ENCODE assay signal across 1 cellular context in the genomic region with DNA sequence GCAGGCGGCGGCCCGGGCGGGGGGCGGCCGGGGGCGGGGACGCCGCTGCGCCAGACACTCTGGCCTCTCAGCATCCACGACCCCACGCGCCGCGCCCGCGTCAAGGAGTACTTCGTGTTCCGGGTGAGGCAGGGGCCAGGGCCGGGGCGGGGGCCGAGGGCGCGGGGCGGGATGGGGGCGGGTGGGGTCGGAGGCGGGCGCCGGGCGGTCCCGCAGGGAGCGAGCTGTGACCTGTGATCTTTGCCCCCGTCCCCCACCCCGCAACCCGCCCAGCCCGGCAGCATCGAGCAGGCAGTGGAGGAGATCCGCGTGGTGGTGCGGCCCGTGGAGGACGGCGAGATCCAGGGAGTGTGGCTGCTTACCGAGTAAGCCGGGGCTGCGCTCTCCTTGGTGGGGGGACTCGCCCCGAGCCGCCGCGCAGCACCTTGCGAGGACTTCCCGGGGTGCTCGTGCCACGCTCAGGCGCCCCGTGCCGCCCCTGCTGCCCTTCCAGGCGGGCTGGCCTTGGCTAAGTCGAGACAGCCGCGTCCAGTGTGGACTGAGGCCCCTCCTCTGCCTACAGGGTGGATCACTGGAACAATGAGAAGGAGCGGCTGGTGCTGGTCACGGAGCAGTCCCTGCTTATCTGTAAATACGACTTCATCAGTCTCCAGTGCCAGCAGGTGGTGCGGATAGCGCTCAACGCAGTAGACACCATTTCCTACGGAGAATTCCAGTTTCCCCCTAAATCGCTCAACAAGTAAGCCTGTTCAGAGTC.
TF ChIP-seq lines count a peak whose summit lies in the region.

No MANE protein-coding gene starts in this region.

TF ChIP-seq in HepG2, 621 proteins besides CTCF, POLR2A, EP300 and RAD21 (continued from another document and continues in another):
- TF ChIP-seq ZNF713 (CRISPR knock-in tag; IDR thresholded peaks at IDR 0.05) (no peak), IRF2 (CRISPR knock-in tag; IDR thresholded peaks at IDR 0.05) (no peak), DNMT1 (CRISPR knock-in tag; IDR thresholded peaks at IDR 0.05) (peak; percentile 39; the same call in 1 of the 2 replicates), NR2F6 (IDR thresholded peaks at IDR 0.05) (no peak), NR2F6 (CRISPR knock-in tag; IDR thresholded peaks at IDR 0.05) (peak; percentile 51; the same call in 1 of the 2 replicates), ZNF704 (CRISPR knock-in tag; IDR thresholded peaks at IDR 0.05; ENCODE audit: borderline replicate concordance) (no peak), ZBTB8A (CRISPR knock-in tag; IDR thresholded peaks at IDR 0.05; ENCODE audit: borderline replicate concordance, low read depth) (no peak), ZNF609 (CRISPR knock-in tag; IDR thresholded peaks at IDR 0.05; ENCODE audit: borderline replicate concordance) (0 out of 2 replicates have a peak, but pooled peaks have one; percentile 36), NR2F2 (IDR thresholded peaks at IDR 0.05; ENCODE audit: borderline replicate concordance, low read depth) (no peak), CREB1 (IDR thresholded peaks at IDR 0.05) (no peak), CREB1 (CRISPR knock-in tag; IDR thresholded peaks at IDR 0.05) (no peak), HNF4G (IDR thresholded peaks at IDR 0.05; ENCODE audit: borderline replicate concordance, low read depth, low read length) (peak; percentile 37; the same call in 1 of the 2 replicates), HNF4G (CRISPR knock-in tag; IDR thresholded peaks at IDR 0.05; ENCODE audit: borderline replicate concordance, low read depth) (peak; percentile 77), U2AF1 (optimal IDR thresholded peaks at IDR 0.05; ENCODE audit: low read depth, low read length) (no peak), KAT7 (CRISPR knock-in tag; IDR thresholded peaks at IDR 0.05; ENCODE audit: borderline replicate concordance) (no peak; the same call in 1 of the 2 replicates), ZMYM3 (CRISPR knock-in tag; IDR thresholded peaks at IDR 0.05) (no peak), HES4 (CRISPR knock-in tag; IDR thresholded peaks at IDR 0.05; ENCODE audit: borderline replicate concordance) (no peak), ZSCAN30 (CRISPR knock-in tag; IDR thresholded peaks at IDR 0.05) (no peak), TOPORS (CRISPR knock-in tag; IDR thresholded peaks at IDR 0.05) (peak; percentile 39; the same call in 1 of the 2 replicates), ZNF660 (CRISPR knock-in tag; IDR thresholded peaks at IDR 0.05; ENCODE audit: borderline replicate concordance, low read depth) (no peak), ETV5 (CRISPR knock-in tag; IDR thresholded peaks at IDR 0.05; ENCODE audit: borderline replicate concordance) (no peak), ZNF841 (CRISPR knock-in tag; IDR thresholded peaks at IDR 0.05; ENCODE audit: borderline replicate concordance) (no peak), ELF4 (CRISPR knock-in tag; IDR thresholded peaks at IDR 0.05; ENCODE audit: borderline replicate concordance) (no peak), KLF6 (CRISPR knock-in tag; IDR thresholded peaks at IDR 0.05) (no peak), TBP (CRISPR knock-in tag; IDR thresholded peaks at IDR 0.05) (no peak), DR1 (CRISPR knock-in tag; IDR thresholded peaks at IDR 0.05) (no peak), RBFOX2 (IDR thresholded peaks at IDR 0.05; ENCODE audit: low read depth, low read length) (peak; percentile 88), ZNF230 (CRISPR knock-in tag; IDR thresholded peaks at IDR 0.05) (no peak), XRCC5 (optimal IDR thresholded peaks at IDR 0.05; ENCODE audit: low read length) (peak; percentile 26), MED1 (CRISPR knock-in tag; IDR thresholded peaks at IDR 0.05) (no peak), SPEN (CRISPR knock-in tag; IDR thresholded peaks at IDR 0.05; ENCODE audit: low read depth) (peak; percentile 39), ARID3A (IDR thresholded peaks at IDR 0.05; ENCODE audit: low read depth, low read length) (no peak), RFX1 (IDR thresholded peaks at IDR 0.05) (no peak)
- TF ChIP-seq, protein P1, sequence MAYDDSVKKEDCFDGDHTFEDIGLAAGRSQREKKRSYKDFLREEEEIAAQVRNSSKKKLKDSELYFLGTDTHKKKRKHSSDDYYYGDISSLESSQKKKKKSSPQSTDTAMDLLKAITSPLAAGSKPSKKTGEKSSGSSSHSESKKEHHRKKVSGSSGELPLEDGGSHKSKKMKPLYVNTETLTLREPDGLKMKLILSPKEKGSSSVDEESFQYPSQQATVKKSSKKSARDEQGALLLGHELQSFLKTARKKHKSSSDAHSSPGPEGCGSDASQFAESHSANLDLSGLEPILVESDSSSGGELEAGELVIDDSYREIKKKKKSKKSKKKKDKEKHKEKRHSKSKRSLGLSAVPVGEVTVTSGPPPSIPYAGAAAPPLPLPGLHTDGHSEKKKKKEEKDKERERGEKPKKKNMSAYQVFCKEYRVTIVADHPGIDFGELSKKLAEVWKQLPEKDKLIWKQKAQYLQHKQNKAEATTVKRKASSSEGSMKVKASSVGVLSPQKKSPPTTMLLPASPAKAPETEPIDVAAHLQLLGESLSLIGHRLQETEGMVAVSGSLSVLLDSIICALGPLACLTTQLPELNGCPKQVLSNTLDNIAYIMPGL (CRISPR knock-in tag; IDR thresholded peaks at IDR 0.05; ENCODE audit: borderline replicate concordance in 1 of 2, low read depth in 1 of 2), result peak in 1 of 2 experiments; percentile 61; a peak in 2 of 4 replicates
- TF ChIP-seq, protein P2, sequence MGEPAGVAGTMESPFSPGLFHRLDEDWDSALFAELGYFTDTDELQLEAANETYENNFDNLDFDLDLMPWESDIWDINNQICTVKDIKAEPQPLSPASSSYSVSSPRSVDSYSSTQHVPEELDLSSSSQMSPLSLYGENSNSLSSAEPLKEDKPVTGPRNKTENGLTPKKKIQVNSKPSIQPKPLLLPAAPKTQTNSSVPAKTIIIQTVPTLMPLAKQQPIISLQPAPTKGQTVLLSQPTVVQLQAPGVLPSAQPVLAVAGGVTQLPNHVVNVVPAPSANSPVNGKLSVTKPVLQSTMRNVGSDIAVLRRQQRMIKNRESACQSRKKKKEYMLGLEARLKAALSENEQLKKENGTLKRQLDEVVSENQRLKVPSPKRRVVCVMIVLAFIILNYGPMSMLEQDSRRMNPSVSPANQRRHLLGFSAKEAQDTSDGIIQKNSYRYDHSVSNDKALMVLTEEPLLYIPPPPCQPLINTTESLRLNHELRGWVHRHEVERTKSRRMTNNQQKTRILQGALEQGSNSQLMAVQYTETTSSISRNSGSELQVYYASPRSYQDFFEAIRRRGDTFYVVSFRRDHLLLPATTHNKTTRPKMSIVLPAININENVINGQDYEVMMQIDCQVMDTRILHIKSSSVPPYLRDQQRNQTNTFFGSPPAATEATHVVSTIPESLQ (CRISPR knock-in tag; conservative IDR thresholded peaks at IDR 0.05), result no peak
- TF ChIP-seq, protein P3, sequence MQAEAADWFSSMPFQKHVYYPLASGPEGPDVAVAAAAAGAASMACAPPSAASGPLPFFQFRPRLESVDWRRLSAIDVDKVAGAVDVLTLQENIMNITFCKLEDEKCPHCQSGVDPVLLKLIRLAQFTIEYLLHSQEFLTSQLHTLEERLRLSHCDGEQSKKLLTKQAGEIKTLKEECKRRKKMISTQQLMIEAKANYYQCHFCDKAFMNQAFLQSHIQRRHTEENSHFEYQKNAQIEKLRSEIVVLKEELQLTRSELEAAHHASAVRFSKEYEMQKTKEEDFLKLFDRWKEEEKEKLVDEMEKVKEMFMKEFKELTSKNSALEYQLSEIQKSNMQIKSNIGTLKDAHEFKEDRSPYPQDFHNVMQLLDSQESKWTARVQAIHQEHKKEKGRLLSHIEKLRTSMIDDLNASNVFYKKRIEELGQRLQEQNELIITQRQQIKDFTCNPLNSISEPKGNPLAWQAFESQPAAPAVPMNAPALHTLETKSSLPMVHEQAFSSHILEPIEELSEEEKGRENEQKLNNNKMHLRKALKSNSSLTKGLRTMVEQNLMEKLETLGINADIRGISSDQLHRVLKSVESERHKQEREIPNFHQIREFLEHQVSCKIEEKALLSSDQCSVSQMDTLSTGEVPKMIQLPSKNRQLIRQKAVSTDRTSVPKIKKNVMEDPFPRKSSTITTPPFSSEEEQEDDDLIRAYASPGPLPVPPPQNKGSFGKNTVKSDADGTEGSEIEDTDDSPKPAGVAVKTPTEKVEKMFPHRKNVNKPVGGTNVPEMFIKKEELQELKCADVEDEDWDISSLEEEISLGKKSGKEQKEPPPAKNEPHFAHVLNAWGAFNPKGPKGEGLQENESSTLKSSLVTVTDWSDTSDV (CRISPR knock-in tag; IDR thresholded peaks at IDR 0.05), result 0 out of 2 replicates have a peak, but pooled peaks have one; percentile 28
- TF ChIP-seq, protein P4, sequence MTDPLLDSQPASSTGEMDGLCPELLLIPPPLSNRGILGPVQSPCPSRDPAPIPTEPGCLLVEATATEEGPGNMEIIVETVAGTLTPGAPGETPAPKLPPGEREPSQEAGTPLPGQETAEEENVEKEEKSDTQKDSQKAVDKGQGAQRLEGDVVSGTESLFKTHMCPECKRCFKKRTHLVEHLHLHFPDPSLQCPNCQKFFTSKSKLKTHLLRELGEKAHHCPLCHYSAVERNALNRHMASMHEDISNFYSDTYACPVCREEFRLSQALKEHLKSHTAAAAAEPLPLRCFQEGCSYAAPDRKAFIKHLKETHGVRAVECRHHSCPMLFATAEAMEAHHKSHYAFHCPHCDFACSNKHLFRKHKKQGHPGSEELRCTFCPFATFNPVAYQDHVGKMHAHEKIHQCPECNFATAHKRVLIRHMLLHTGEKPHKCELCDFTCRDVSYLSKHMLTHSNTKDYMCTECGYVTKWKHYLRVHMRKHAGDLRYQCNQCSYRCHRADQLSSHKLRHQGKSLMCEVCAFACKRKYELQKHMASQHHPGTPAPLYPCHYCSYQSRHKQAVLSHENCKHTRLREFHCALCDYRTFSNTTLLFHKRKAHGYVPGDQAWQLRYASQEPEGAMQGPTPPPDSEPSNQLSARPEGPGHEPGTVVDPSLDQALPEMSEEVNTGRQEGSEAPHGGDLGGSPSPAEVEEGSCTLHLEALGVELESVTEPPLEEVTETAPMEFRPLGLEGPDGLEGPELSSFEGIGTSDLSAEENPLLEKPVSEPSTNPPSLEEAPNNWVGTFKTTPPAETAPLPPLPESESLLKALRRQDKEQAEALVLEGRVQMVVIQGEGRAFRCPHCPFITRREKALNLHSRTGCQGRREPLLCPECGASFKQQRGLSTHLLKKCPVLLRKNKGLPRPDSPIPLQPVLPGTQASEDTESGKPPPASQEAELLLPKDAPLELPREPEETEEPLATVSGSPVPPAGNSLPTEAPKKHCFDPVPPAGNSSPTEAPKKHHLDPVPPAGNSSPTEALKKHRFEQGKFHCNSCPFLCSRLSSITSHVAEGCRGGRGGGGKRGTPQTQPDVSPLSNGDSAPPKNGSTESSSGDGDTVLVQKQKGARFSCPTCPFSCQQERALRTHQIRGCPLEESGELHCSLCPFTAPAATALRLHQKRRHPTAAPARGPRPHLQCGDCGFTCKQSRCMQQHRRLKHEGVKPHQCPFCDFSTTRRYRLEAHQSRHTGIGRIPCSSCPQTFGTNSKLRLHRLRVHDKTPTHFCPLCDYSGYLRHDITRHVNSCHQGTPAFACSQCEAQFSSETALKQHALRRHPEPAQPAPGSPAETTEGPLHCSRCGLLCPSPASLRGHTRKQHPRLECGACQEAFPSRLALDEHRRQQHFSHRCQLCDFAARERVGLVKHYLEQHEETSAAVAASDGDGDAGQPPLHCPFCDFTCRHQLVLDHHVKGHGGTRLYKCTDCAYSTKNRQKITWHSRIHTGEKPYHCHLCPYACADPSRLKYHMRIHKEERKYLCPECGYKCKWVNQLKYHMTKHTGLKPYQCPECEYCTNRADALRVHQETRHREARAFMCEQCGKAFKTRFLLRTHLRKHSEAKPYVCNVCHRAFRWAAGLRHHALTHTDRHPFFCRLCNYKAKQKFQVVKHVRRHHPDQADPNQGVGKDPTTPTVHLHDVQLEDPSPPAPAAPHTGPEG (CRISPR knock-in tag; IDR thresholded peaks at IDR 0.05), result no peak
